23 cellular contexts compared by ENCODE assay signal in the genomic region with DNA sequence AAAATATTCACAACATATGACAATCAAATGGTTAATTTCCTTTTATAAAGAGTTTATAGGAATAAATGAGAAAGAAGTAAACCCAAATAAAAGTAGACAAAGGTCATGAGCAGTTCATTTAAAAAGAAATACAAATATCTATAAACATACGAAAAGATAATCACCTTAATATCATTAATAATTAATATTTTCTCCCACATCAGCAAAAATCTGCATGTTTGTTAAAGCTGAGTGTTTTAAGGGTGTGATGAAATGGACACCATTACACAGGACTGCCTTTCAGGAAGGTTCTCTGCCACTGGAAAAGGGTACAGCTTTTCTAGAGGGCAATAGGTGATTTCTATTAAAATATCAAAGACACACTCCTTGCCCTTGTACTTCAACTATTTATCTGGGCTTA. TPM values are rescaled to one million over a fixed set of nuclear protein-coding genes. Genes with fewer than 3 reads are reported as not detected.
A peak's percentile ranks its signal among the peaks of the same experiment; 100 is the strongest.
DNase-seq lines count a peak whose midpoint lies in the region; ATAC-seq, FAIRE-seq and TF ChIP-seq lines count a peak whose summit lies in the region.
"Had no signal": no experiment of that assay in that cellular context is flagged by ENCODE, and none has a peak within 500 bp of the region (broad histone marks: within the 10 kb centered on the region; RNA-seq: fewer than 3 reads in every experiment).

No MANE protein-coding gene starts in this region.

- H2BK12ac ChIP-seq in mesenchymal stem cell (ENCODE audit: low read length in 2 of 2) = no peak overlapping the region

- H3K27me3 ChIP-seq in HepG2 (ENCODE audit: control insufficient read depth in 1 of 2, insufficient read depth in 2 of 2, low read length in 2 of 2) (no peaks in the 10 kb centered on the region), right lobe of liver (no peaks in the 10 kb centered on the region), K562 (ENCODE audit: control insufficient read depth in 2 of 2, insufficient read depth in 2 of 2, low read length in 2 of 2) (no peaks in the 10 kb centered on the region), mesenchymal stem cell (ENCODE audit: control insufficient read depth in 1 of 2, insufficient read depth in 1 of 2, low read length in 2 of 2) (peaks cover 0 to 11% of the 10 kb centered on the region in 2 experiments), small intestine (ENCODE audit: control insufficient read depth in 2 of 2, insufficient read depth in 2 of 2, low read length in 2 of 2) (no peaks in the 10 kb centered on the region), stomach (peaks cover 0 to 4% (median 0%) of the 10 kb centered on the region in 3 donors), hepatocyte (no peaks in the 10 kb centered on the region)
- H3K27me3 ChIP-seq: BE2C, BLaER1 had no signal

- in situ Hi-C loops in HepG2 (cut with HindIII; ENCODE audit: extremely low pct_ligation_motif_present, low pct_unique_long_range_greater_than_20kb) = no loop called here
- in situ Hi-C loops in K562 (cut with MboI) = no loop called here

- no peak overlapping the region for H3K18ac ChIP-seq in mesenchymal stem cell (ENCODE audit: low read depth in 1 of 2, low read length in 2 of 2)

- H3K14ac ChIP-seq in mesenchymal stem cell (ENCODE audit: low read length in 2 of 2) = no peak overlapping the region

- POLR2A ChIA-PET in HepG2 (lab: Yijun Ruan, JAX) (no interaction called here), K562 (lab: Yijun Ruan, JAX) (no interaction called here)

- BruUV-seq in HepG2 (replicated peaks; lab: Mats Ljungman, UMichigan) (no TSS peak), K562 (replicated peaks; lab: Mats Ljungman, UMichigan) (no TSS peak)

- H3K4me2 ChIP-seq in HepG2 (ENCODE audit: low read depth, low read length) = no peak overlapping the region
- no peak overlapping the region for H3K4me2 ChIP-seq in K562 (ENCODE audit: insufficient read depth, low read length)
- no peak overlapping the region for H3K4me2 ChIP-seq in mesenchymal stem cell (ENCODE audit: low read length, poor library complexity, severe bottlenecking)
- H3K4me2 ChIP-seq in hepatocyte = no peak overlapping the region
- H3K4me2 ChIP-seq: BLaER1 had no signal

- no peak overlapping the region for H2BK120ac ChIP-seq in mesenchymal stem cell (ENCODE audit: low read depth, low read length)

- no peak overlapping the region for H2BK15ac ChIP-seq in mesenchymal stem cell (ENCODE audit: low read depth, poor library complexity, severe bottlenecking)

- WGBS in HepG2 (ENCODE audit: low lambda C conversion rate) = 95% methylated on average over 1 of the region's 1 CpG
- WGBS in right lobe of liver (ENCODE audit: insufficient coverage, low coverage, low lambda C conversion rate, missing lambda C conversion rate) = 39% methylated on average over 1 of the region's 1 CpG
- 31% methylated on average over 1 of the region's 1 CpG for WGBS in K562 (ENCODE audit: insufficient coverage, low coverage, missing lambda C conversion rate)
- no CpG with 5 or more reads among the region's 1 CpG for WGBS in mesenchymal stem cell
- 35 to 72% (median 36%) methylated on average over 1 of the region's 1 CpG for WGBS in small intestine, 3 donors
- WGBS in stomach, 5 donors = 78 to 85% (median 80%) methylated on average over 1 of the region's 1 CpG
- 87% methylated on average over 1 of the region's 1 CpG for WGBS in hepatocyte (ENCODE audit: low lambda C conversion rate, missing lambda C conversion rate)

- intact Hi-C loops in HepG2 (cut with micrococcal nuclease; ENCODE audit: unreplicated experiment) (no loop called here), right lobe of liver (cut with DNase I) (no loop called here), K562 (cut with micrococcal nuclease) (no loop called here), stomach (cut with DNase I; ENCODE audit: low total_unique reads) (no loop called here)

- no peak overlapping the region for H3K4ac ChIP-seq in mesenchymal stem cell (ENCODE audit: low read depth in 1 of 2, low read length in 2 of 2)

- H3K9me3 ChIP-seq in HepG2 (ENCODE audit: low read length) = no peaks in the 10 kb centered on the region
- no peaks in the 10 kb centered on the region for H3K9me3 ChIP-seq in right lobe of liver
- no peaks in the 10 kb centered on the region for H3K9me3 ChIP-seq in K562 (replicated peaks; ENCODE audit: control insufficient read depth, insufficient read depth, low read depth, low read length)
- no peaks in the 10 kb centered on the region for H3K9me3 ChIP-seq in mesenchymal stem cell (ENCODE audit: control insufficient read depth, low read length)
- no peaks in the 10 kb centered on the region for H3K9me3 ChIP-seq in small intestine (ENCODE audit: control insufficient read depth, low read depth)
- no peaks in the 10 kb centered on the region for H3K9me3 ChIP-seq in stomach
- H3K9me3 ChIP-seq in hepatocyte (ENCODE audit: low read depth) = no peaks in the 10 kb centered on the region
- H3K9me3 ChIP-seq: BE2C had no signal

- no peak for TF ChIP-seq EP300 in HepG2 (IDR thresholded peaks at IDR 0.05; ENCODE audit: low read depth in 2 of 2, low read length in 2 of 2)
- no peak for TF ChIP-seq EP300 in HepG2 (CRISPR knock-in tag; IDR thresholded peaks at IDR 0.05; ENCODE audit: borderline replicate concordance)
- TF ChIP-seq EP300 in K562 (IDR thresholded peaks at IDR 0.05; ENCODE audit: low read length) = no peak
- TF ChIP-seq EP300 in stomach (IDR thresholded peaks at IDR 0.05) = no peak

- ATAC-seq in HepG2 (no peak), right lobe of liver (no peak), K562 (no peak)
- ATAC-seq: GM12878 had no signal

- FAIRE-seq in HepG2 (lab: Jason Lieb, UNC) = no peak
- FAIRE-seq in K562 (lab: Jason Lieb, UNC) = no peak
- peak; percentile 70 for FAIRE-seq in small intestine (lab: Jason Lieb, UNC)
- FAIRE-seq: GM12878, GM12892, GM18507 had no signal

- TF ChIP-seq POLR2A in HepG2 (IDR thresholded peaks at IDR 0.05; ENCODE audit: insufficient read depth in 1 of 2, low read depth in 2 of 2, low read length in 2 of 2) = no peak
- TF ChIP-seq POLR2A in right lobe of liver (IDR thresholded peaks at IDR 0.05) = no peak
- no peak for TF ChIP-seq POLR2A in K562 (conservative IDR thresholded peaks at IDR 0.05)
- no peak for TF ChIP-seq POLR2A in stomach (IDR thresholded peaks at IDR 0.05)

- H3K4me1 ChIP-seq in HepG2 (ENCODE audit: insufficient read depth, low read length) (peaks cover 62% of the 10 kb centered on the region), right lobe of liver (peaks cover 0 to 59% (median 25%) of the 10 kb centered on the region in 4 donors), K562 (replicated peaks in 1 of 2; ENCODE audit: control insufficient read depth in 2 of 2, insufficient read depth in 2 of 2, low read length in 2 of 2) (peaks cover 4 to 47% of the 10 kb centered on the region in 2 experiments; a peak in 3 of 5 replicates), mesenchymal stem cell (ENCODE audit: control insufficient read depth, insufficient read depth, low read depth, low read length) (peaks cover 5% of the 10 kb centered on the region), small intestine (ENCODE audit: control insufficient read depth in 2 of 2, insufficient read depth in 1 of 2, low read depth in 1 of 2, low read length in 1 of 2) (peaks cover 0 to 17% of the 10 kb centered on the region in 2 donors), stomach (peaks cover 0 to 17% (median 13%) of the 10 kb centered on the region in 4 donors), hepatocyte (ENCODE audit: insufficient read depth) (no peaks in the 10 kb centered on the region)
- H3K4me1 ChIP-seq: BE2C, BLaER1 had no signal

- H3K4me3 ChIP-seq in HepG2 (replicated peaks in 1 of 3; ENCODE audit: insufficient read depth in 1 of 3, low read depth in 2 of 3, low read length in 3 of 3) = no peak overlapping the region
- H3K4me3 ChIP-seq in right lobe of liver = no peak overlapping the region
- no peak overlapping the region for H3K4me3 ChIP-seq in K562
- H3K4me3 ChIP-seq in mesenchymal stem cell (ENCODE audit: insufficient read depth in 1 of 2, low read depth in 1 of 2, low read length in 2 of 2) = no peak overlapping the region
- no peak overlapping the region for H3K4me3 ChIP-seq in small intestine (ENCODE audit: low read depth in 1 of 2, low read length in 2 of 2)
- no peak overlapping the region for H3K4me3 ChIP-seq in stomach
- H3K4me3 ChIP-seq in hepatocyte = no peak overlapping the region
- H3K4me3 ChIP-seq: BLaER1, GM12878 had no signal

- peaks cover 8% of the 10 kb centered on the region for H3K79me1 ChIP-seq in mesenchymal stem cell (replicated peaks; ENCODE audit: low read length, poor library complexity, severe bottlenecking)

- H4K20me1 ChIP-seq in HepG2 (ENCODE audit: insufficient read depth, low read length) (no peaks in the 10 kb centered on the region), K562 (replicated peaks; ENCODE audit: control insufficient read depth, insufficient read depth, low read length) (no peaks in the 10 kb centered on the region), hepatocyte (ENCODE audit: insufficient read depth, poor library complexity, severe bottlenecking) (no peaks in the 10 kb centered on the region)
- H4K20me1 ChIP-seq: BLaER1 had no signal

- H3K9me2 ChIP-seq in hepatocyte (replicated peaks; ENCODE audit: insufficient read depth) = no peaks in the 10 kb centered on the region

- H2AK5ac ChIP-seq in mesenchymal stem cell (ENCODE audit: low read length, severe bottlenecking) = no peak overlapping the region

- no peak overlapping the region for H2AFZ ChIP-seq in HepG2 (ENCODE audit: low read length)
- H2AFZ ChIP-seq in K562 (ENCODE audit: low read depth, low read length) = no peak overlapping the region
- H2AFZ ChIP-seq in mesenchymal stem cell (ENCODE audit: low read depth, low read length) = no peak overlapping the region
- no peak overlapping the region for H2AFZ ChIP-seq in hepatocyte

- no peak for TF ChIP-seq CTCF in HepG2 (CRISPR knock-in tag; IDR thresholded peaks at IDR 0.05)
- TF ChIP-seq CTCF in right lobe of liver (IDR thresholded peaks at IDR 0.05) = no peak
- no peak for TF ChIP-seq CTCF in K562 (IDR thresholded peaks at IDR 0.05 in 2 of 3, conservative IDR thresholded peaks at IDR 0.05 in 1 of 3; ENCODE audit: insufficient read depth in 2 of 3, low read depth in 1 of 3, low read length in 3 of 3)
- TF ChIP-seq CTCF in stomach (IDR thresholded peaks at IDR 0.05) = no peak
- no peak for TF ChIP-seq CTCF in hepatocyte (IDR thresholded peaks at IDR 0.05; ENCODE audit: poor library complexity)

- H4K8ac ChIP-seq in mesenchymal stem cell (ENCODE audit: low read length) = no peak overlapping the region

- CTCF ChIA-PET in HepG2 (lab: Yijun Ruan, JAX; ENCODE audit: low intra/inter-chr PET ratio, low total read pairs) (no interaction called here), K562 (lab: Yijun Ruan, JAX; ENCODE audit: low intra/inter-chr PET ratio) (no interaction called here)

- H3K36me3 ChIP-seq in HepG2 (replicated peaks in 1 of 2; ENCODE audit: control insufficient read depth in 1 of 2, insufficient read depth in 2 of 2, low read length in 2 of 2) (peaks cover 0 to 6% of the 10 kb centered on the region in 2 experiments; a peak in 2 of 5 replicates), right lobe of liver (peaks cover 0 to 7% (median 0%) of the 10 kb centered on the region in 4 donors), K562 (ENCODE audit: control insufficient read depth, insufficient read depth, low read length) (0 out of 3 replicates have a peak, but pooled peaks cover 9% of the 10 kb centered on the region), mesenchymal stem cell (ENCODE audit: control insufficient read depth in 1 of 2, insufficient read depth in 2 of 2, low read depth in 1 of 2, low read length in 2 of 2) (peaks cover 5 to 16% of the 10 kb centered on the region in 2 experiments), small intestine (ENCODE audit: control insufficient read depth in 2 of 2, insufficient read depth in 2 of 2, low read length in 2 of 2) (peaks cover 0 to 4% of the 10 kb centered on the region in 2 donors), stomach (peaks cover 13 to 28% (median 20%) of the 10 kb centered on the region in 4 donors), hepatocyte (replicated peaks; ENCODE audit: insufficient read depth, low read depth) (no peaks in the 10 kb centered on the region)
- H3K36me3 ChIP-seq: BE2C had no signal

- H3K79me2 ChIP-seq in HepG2 (ENCODE audit: insufficient read depth, low read length) (no peaks in the 10 kb centered on the region), K562 (ENCODE audit: control insufficient read depth, insufficient read depth, low read length) (no peaks in the 10 kb centered on the region), hepatocyte (peaks cover under 1% of the 10 kb centered on the region)

- H3K9ac ChIP-seq in HepG2 (ENCODE audit: insufficient read depth, low read depth, low read length) (no peak overlapping the region), K562 (ENCODE audit: insufficient read depth in 1 of 2, low read depth in 2 of 2, low read length in 2 of 2) (no peak overlapping the region), mesenchymal stem cell (ENCODE audit: low read length) (no peak overlapping the region)
- H3K9ac ChIP-seq: BLaER1 had no signal

- no peak overlapping the region for H4K91ac ChIP-seq in mesenchymal stem cell (ENCODE audit: low read length)

- no peaks in the 10 kb centered on the region for H3K9me1 ChIP-seq in K562 (ENCODE audit: control insufficient read depth, insufficient read depth, low read length)

- DNase-seq in HepG2 (ENCODE audit: low spot score) = no peak
- DNase-seq in right lobe of liver = no peak
- no peak for DNase-seq in K562 (ENCODE audit: extremely low read depth in 1 of 4, low spot score in 3 of 4)
- no peak for DNase-seq in mesenchymal stem cell
- DNase-seq in small intestine = no peak
- no peak for DNase-seq in stomach
- no peak for DNase-seq in HUDEP-2 (lab: John Stamatoyannopoulos, UW; ENCODE audit: unreplicated experiment in 76 of 76)
- no peak for DNase-seq in hepatocyte (ENCODE audit: low spot score)
- DNase-seq: ACHN; BE2C; C1 segment of cervical spinal cord; CD4-positive, alpha-beta memory T cell; CD4-positive, CD25-positive, alpha-beta regulatory T cell; CD8-positive, alpha-beta memory T cell; COR-L47; DMS 273 treated with DMSO at 0.1 percent for 48 hours; DMS79 treated with DMSO at 0.1 percent for 48 hours; GDM1 had no signal

- peak overlapping the region; percentile 36 for H2BK5ac ChIP-seq in mesenchymal stem cell (ENCODE audit: low read depth, low read length, poor library complexity, severe bottlenecking)

- H3K23ac ChIP-seq in mesenchymal stem cell (ENCODE audit: low read length in 2 of 2) = no peak overlapping the region

- H3K27ac ChIP-seq in HepG2 (ENCODE audit: extremely low read length, insufficient read depth, low read length) (peak overlapping the region; percentile 49), right lobe of liver (no peak overlapping the region), K562 (ENCODE audit: extremely low read depth, low read depth, low read length) (no peak overlapping the region), mesenchymal stem cell (ENCODE audit: low read length, poor library complexity, severe bottlenecking) (no peak overlapping the region), small intestine (ENCODE audit: low read depth in 1 of 2, low read length in 1 of 2) (no peak overlapping the region), stomach (no peak overlapping the region), hepatocyte (no peak overlapping the region)
- H3K27ac ChIP-seq: 22Rv1, BLaER1 had no signal

- no peak for TF ChIP-seq RAD21 in HepG2 (CRISPR knock-in tag; IDR thresholded peaks at IDR 0.05)
- TF ChIP-seq RAD21 in K562 (CRISPR knock-in tag; conservative IDR thresholded peaks at IDR 0.05 in 1 of 2, IDR thresholded peaks at IDR 0.05 in 1 of 2) = no peak

RNA-seq across cellular contexts. Expression of a gene that starts 14.7 kb away (rescaled TPM):
- total RNA-seq in HepG2 (2016; rRNA removed; fragmentation: Illumina TruSeq; extraction: Trizol) (45.1 and 49.4 TPM in 2 replicates), right lobe of liver (10 to 100 TPM; 30.5 to 82.5 (median 45.1) TPM), K562 (2014; rRNA removed) (32.0 and 35.9 TPM in 2 replicates), K562 (2014; rRNA removed; fragmentation: Illumina TruSeq; extraction: Trizol) (7.1 and 7.7 TPM in 2 replicates), K562 (2015; rRNA removed; fragmentation: Illumina TruSeq; extraction: Trizol) (12.7 and 16.1 TPM in 2 replicates), K562 (2021) (11.4 and 12.5 TPM in 2 replicates), stomach (100 to 1,000 TPM in 1 of 5 donors, 10 to 100 TPM in 4; 29.0 to 114 (median 34.4) TPM), hepatocyte (26.5 and 38.3 TPM in 2 replicates)
- total RNA-seq in HepG2 (2016; cell fraction: cytosol; rRNA removed; fragmentation: Illumina TruSeq; extraction: Trizol; ENCODE audit: low read depth) = 15.8 and 17.4 TPM in 2 replicates
- 42.9 and 43.7 TPM in 2 replicates for total RNA-seq in HepG2 (2016; cell fraction: insoluble cytoplasmic fraction; rRNA removed; fragmentation: Illumina TruSeq; extraction: Trizol)
- total RNA-seq in HepG2 (2016; cell fraction: membrane; rRNA removed; fragmentation: Illumina TruSeq; extraction: Trizol) = 15.2 and 18.0 TPM in 2 replicates
- total RNA-seq in HepG2 (2016; cell fraction: nucleus; rRNA removed; fragmentation: Illumina TruSeq; extraction: Trizol) = 19.7 and 22.2 TPM in 2 replicates
- polyA plus RNA-seq in HepG2 (2011; rRNA removed) (23.9 and 25.0 TPM in 2 replicates), K562 (2011; rRNA removed) (5.3 and 7.7 TPM in 2 replicates), K562 (2014; fragmentation: Illumina TruSeq; extraction: Trizol) (8.9 and 10.1 TPM in 2 replicates), K562 (2014; fragmentation: Nextera tagmentation; extraction: Ambion mirVana) (1 to 10 TPM in 1 of 2 experiments, under 1 TPM in 1; 0.51 to 1.6 TPM), K562 (2014; rRNA removed) (13.3 and 24.3 TPM in 2 replicates), small intestine (100 to 1,000 TPM; 121 to 163 (median 149) TPM), stomach (10 to 100 TPM; 39.4 to 58.0 (median 57.7) TPM), hepatocyte (41.3 and 47.4 TPM in 2 replicates)
- 35.5 and 38.0 TPM in 2 replicates for polyA plus RNA-seq in HepG2 (2011; cell fraction: cytosol; rRNA removed)
- polyA plus RNA-seq in HepG2 (2011; cell fraction: nucleus; rRNA removed) = 29.3 and 34.3 TPM in 2 replicates
- polyA plus RNA-seq in HepG2 (2012) = 33.9 and 38.4 TPM in 2 replicates
- 13.9 and 14.7 TPM in 2 replicates for polyA plus RNA-seq in HepG2 (2016; cell fraction: cytosol; fragmentation: Illumina TruSeq; extraction: Trizol; ENCODE audit: low read depth)
- 59.7 and 60.2 TPM in 2 replicates for polyA plus RNA-seq in HepG2 (2016; cell fraction: insoluble cytoplasmic fraction; fragmentation: Illumina TruSeq; extraction: Trizol; ENCODE audit: low read depth)
- polyA plus RNA-seq in HepG2 (2016; cell fraction: membrane; fragmentation: Illumina TruSeq; extraction: Trizol; ENCODE audit: low read depth) = 15.8 and 16.6 TPM in 2 replicates
- polyA plus RNA-seq in HepG2 (2016; cell fraction: nucleus; fragmentation: Illumina TruSeq; extraction: Trizol; ENCODE audit: insufficient read depth, low read depth) = 35.6 and 46.5 TPM in 2 replicates
- polyA minus RNA-seq in HepG2 (2011; rRNA and poly(A)+ RNA removed; ENCODE audit: low replicate concordance) = 19.9 and 41.3 TPM in 2 replicates
- polyA minus RNA-seq in HepG2 (2011; cell fraction: cytosol; rRNA and poly(A)+ RNA removed) = 10.0 and 12.1 TPM in 2 replicates
- 9.8 and 13.7 TPM in 2 replicates for polyA minus RNA-seq in HepG2 (2011; cell fraction: nucleus; rRNA and poly(A)+ RNA removed)
- total RNA-seq in K562 (2011; cell fraction: chromatin; rRNA removed; ENCODE audit: low replicate concordance) = 1.7 and 3.9 TPM in 2 replicates
- total RNA-seq in K562 (2011; cell fraction: nucleolus; rRNA removed) = 2.2 and 2.9 TPM in 2 replicates
- 4.3 and 6.0 TPM in 2 replicates for total RNA-seq in K562 (2011; cell fraction: nucleoplasm; rRNA removed)
- 10.5 and 14.1 TPM in 2 replicates for polyA plus RNA-seq in K562 (2011; cell fraction: cytosol; rRNA removed)
- polyA plus RNA-seq in K562 (2011; cell fraction: nucleus; rRNA removed) = 6.2 and 6.5 TPM in 2 replicates
- polyA plus RNA-seq in K562 (2012) = 36.6 and 39.0 TPM in 2 replicates
- polyA minus RNA-seq in K562 (2011; rRNA and poly(A)+ RNA removed) = 3.5 and 5.6 TPM in 2 replicates
- polyA minus RNA-seq in K562 (2011; cell fraction: cytosol; rRNA and poly(A)+ RNA removed) = 3.0 and 5.4 TPM in 2 replicates
- polyA minus RNA-seq in K562 (2011; cell fraction: nucleus; rRNA and poly(A)+ RNA removed) = 2.4 and 3.3 TPM in 2 replicates
- 27.2 TPM for polyA plus RNA-seq in mesenchymal stem cell (2013, experiment 1 of 2)
- polyA plus RNA-seq in mesenchymal stem cell (2013, experiment 2 of 2) = 24.9 TPM

RNA-seq across cellular contexts. Expression of a gene that starts 49.9 kb away (rescaled TPM):
- total RNA-seq in HepG2 (2016; rRNA removed; fragmentation: Illumina TruSeq; extraction: Trizol) (38.2 and 40.0 TPM in 2 replicates), right lobe of liver (10 to 100 TPM; 17.7 to 53.6 (median 32.3) TPM), K562 (2014; rRNA removed) (6.3 and 9.8 TPM in 2 replicates), K562 (2014; rRNA removed; fragmentation: Illumina TruSeq; extraction: Trizol) (5.9 and 9.0 TPM in 2 replicates), K562 (2015; rRNA removed; fragmentation: Illumina TruSeq; extraction: Trizol) (13.7 and 15.2 TPM in 2 replicates), K562 (2021) (7.0 and 8.1 TPM in 2 replicates), stomach (10 to 100 TPM in 3 of 5 donors, 1 to 10 TPM in 1, not detected in 1; 9.7 to 44.2 (median 26.9) TPM), hepatocyte (14.6 and 15.2 TPM in 2 replicates)
- 10.7 and 12.6 TPM in 2 replicates for total RNA-seq in HepG2 (2016; cell fraction: cytosol; rRNA removed; fragmentation: Illumina TruSeq; extraction: Trizol; ENCODE audit: low read depth)
- 37.5 and 39.4 TPM in 2 replicates for total RNA-seq in HepG2 (2016; cell fraction: insoluble cytoplasmic fraction; rRNA removed; fragmentation: Illumina TruSeq; extraction: Trizol)
- total RNA-seq in HepG2 (2016; cell fraction: membrane; rRNA removed; fragmentation: Illumina TruSeq; extraction: Trizol) = 19.6 and 20.4 TPM in 2 replicates
- 18.4 and 18.8 TPM in 2 replicates for total RNA-seq in HepG2 (2016; cell fraction: nucleus; rRNA removed; fragmentation: Illumina TruSeq; extraction: Trizol)
- polyA plus RNA-seq in HepG2 (2011; rRNA removed) (24.7 and 24.8 TPM in 2 replicates), K562 (2011; rRNA removed) (4.8 and 8.1 TPM in 2 replicates), K562 (2014; fragmentation: Illumina TruSeq; extraction: Trizol) (10.5 and 12.0 TPM in 2 replicates), K562 (2014; fragmentation: Nextera tagmentation; extraction: Ambion mirVana) (1 to 10 TPM; 2.3 TPM), K562 (2014; rRNA removed) (7.6 and 8.9 TPM in 2 replicates), small intestine (100 to 1,000 TPM; 105 to 162 (median 109) TPM), stomach (10 to 100 TPM; 27.5 to 64.0 (median 44.3) TPM), hepatocyte (22.6 and 28.4 TPM in 2 replicates)
- 15.5 and 22.3 TPM in 2 replicates for polyA plus RNA-seq in HepG2 (2011; cell fraction: cytosol; rRNA removed)
- 19.3 and 24.1 TPM in 2 replicates for polyA plus RNA-seq in HepG2 (2011; cell fraction: nucleus; rRNA removed)
- polyA plus RNA-seq in HepG2 (2012) = 25.5 and 32.5 TPM in 2 replicates
- 12.3 and 12.4 TPM in 2 replicates for polyA plus RNA-seq in HepG2 (2016; cell fraction: cytosol; fragmentation: Illumina TruSeq; extraction: Trizol; ENCODE audit: low read depth)
- polyA plus RNA-seq in HepG2 (2016; cell fraction: insoluble cytoplasmic fraction; fragmentation: Illumina TruSeq; extraction: Trizol; ENCODE audit: low read depth) = 50.1 and 54.3 TPM in 2 replicates
- polyA plus RNA-seq in HepG2 (2016; cell fraction: membrane; fragmentation: Illumina TruSeq; extraction: Trizol; ENCODE audit: low read depth) = 19.3 and 20.8 TPM in 2 replicates
- polyA plus RNA-seq in HepG2 (2016; cell fraction: nucleus; fragmentation: Illumina TruSeq; extraction: Trizol; ENCODE audit: insufficient read depth, low read depth) = 39.6 and 44.6 TPM in 2 replicates
- polyA minus RNA-seq in HepG2 (2011; rRNA and poly(A)+ RNA removed; ENCODE audit: low replicate concordance) = 7.3 and 27.3 TPM in 2 replicates
- polyA minus RNA-seq in HepG2 (2011; cell fraction: cytosol; rRNA and poly(A)+ RNA removed) = 10.4 and 11.1 TPM in 2 replicates
- 10.9 and 11.7 TPM in 2 replicates for polyA minus RNA-seq in HepG2 (2011; cell fraction: nucleus; rRNA and poly(A)+ RNA removed)
- 1.1 and 1.4 TPM in 2 replicates for total RNA-seq in K562 (2011; cell fraction: chromatin; rRNA removed; ENCODE audit: low replicate concordance)
- total RNA-seq in K562 (2011; cell fraction: nucleolus; rRNA removed) = 1.1 and 2.0 TPM in 2 replicates
- total RNA-seq in K562 (2011; cell fraction: nucleoplasm; rRNA removed) = 2.5 and 2.9 TPM in 2 replicates
- 5.6 TPM in 2 replicates for polyA plus RNA-seq in K562 (2011; cell fraction: cytosol; rRNA removed)
- 4.1 and 5.0 TPM in 2 replicates for polyA plus RNA-seq in K562 (2011; cell fraction: nucleus; rRNA removed)
- polyA plus RNA-seq in K562 (2012) = 13.7 and 30.3 TPM in 2 replicates
- 1.8 and 3.0 TPM in 2 replicates for polyA minus RNA-seq in K562 (2011; rRNA and poly(A)+ RNA removed)
- polyA minus RNA-seq in K562 (2011; cell fraction: cytosol; rRNA and poly(A)+ RNA removed) = 2.9 and 3.6 TPM in 2 replicates
- 0.81 and 1.4 TPM in 2 replicates for polyA minus RNA-seq in K562 (2011; cell fraction: nucleus; rRNA and poly(A)+ RNA removed)
- 33.0 TPM for polyA plus RNA-seq in mesenchymal stem cell (2013, experiment 1 of 2)
- 34.1 TPM for polyA plus RNA-seq in mesenchymal stem cell (2013, experiment 2 of 2)
